In the genomic region with DNA sequence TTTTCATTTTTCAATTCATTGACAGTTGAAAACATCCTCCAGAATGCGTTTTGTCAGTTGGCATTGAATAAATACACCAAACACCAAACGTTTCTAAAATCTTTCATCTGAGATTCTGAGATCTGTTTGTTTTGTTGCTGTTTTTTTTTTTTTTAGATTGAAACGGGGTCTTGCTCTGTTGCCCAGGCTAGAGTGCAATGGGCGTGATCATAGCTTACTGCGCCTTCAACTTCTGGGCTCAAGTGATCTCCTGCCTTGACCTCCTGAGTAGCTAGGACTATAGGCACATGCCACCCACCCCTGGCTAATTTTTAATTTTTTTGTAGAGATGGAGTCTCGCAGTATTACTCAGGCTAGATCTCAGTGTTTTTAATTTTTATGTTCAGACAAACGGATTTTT, we compare ENCODE assay signal across 19 cellular contexts. TPM values are rescaled to one million over a fixed set of nuclear protein-coding genes. Genes with fewer than 3 reads are reported as not detected.
DNase-seq lines count a peak whose midpoint lies in the region; ATAC-seq and TF ChIP-seq lines count a peak whose summit lies in the region.
"Had no signal": no experiment of that assay in that cellular context is flagged by ENCODE, and none has a peak within 500 bp of the region (broad histone marks: within the 10 kb centered on the region; RNA-seq: fewer than 3 reads in every experiment).

No MANE protein-coding gene starts in this region.

- peaks cover 6% of the 10 kb centered on the region for H3K4me1 ChIP-seq in CD4-positive, CD25-positive, alpha-beta regulatory T cell (ENCODE audit: control insufficient read depth, insufficient read depth, low read length, poor library complexity, severe bottlenecking)
- peaks cover under 1% of the 10 kb centered on the region; the same call in 1 of the 2 replicates for H3K4me1 ChIP-seq in HEK293 (ENCODE audit: control insufficient read depth, insufficient read depth, low read length)
- peaks cover 27% of the 10 kb centered on the region for H3K4me1 ChIP-seq in vagina
- H3K4me1 ChIP-seq: A549, Caco-2 had no signal

- no peaks in the 10 kb centered on the region for H3K27me3 Mint-ChIP-seq in activated naive CD4-positive, alpha-beta T cell treated with anti-CD3 and anti-CD28 coated beads, Interleukin-2, amount 50 U/mL, for 24 hours
- no peaks in the 10 kb centered on the region for H3K27me3 Mint-ChIP-seq in CD4-positive, CD25-positive, alpha-beta regulatory T cell
- no peaks in the 10 kb centered on the region for H3K27me3 Mint-ChIP-seq in WTC11 (ENCODE audit: low read depth)
- H3K27me3 Mint-ChIP-seq: B cell had no signal

- peak overlapping the region; percentile 12 for H3K27ac Mint-ChIP-seq in activated naive CD4-positive, alpha-beta T cell treated with anti-CD3 and anti-CD28 coated beads, Interleukin-2, amount 50 U/mL, for 24 hours
- peak overlapping the region; percentile 47 to 66 (median 59) for H3K27ac Mint-ChIP-seq in CD4-positive, CD25-positive, alpha-beta regulatory T cell
- no peak overlapping the region for H3K27ac Mint-ChIP-seq in WTC11
- H3K27ac Mint-ChIP-seq: B cell; CD8-positive, alpha-beta T cell had no signal

- intact Hi-C loops in vagina (cut with DNase I), result no loop called here

- TF ChIP-seq POLR2A in vagina (IDR thresholded peaks at IDR 0.05), result no peak

- peaks cover 59% of the 10 kb centered on the region for H3K36me3 ChIP-seq in CD4-positive, CD25-positive, alpha-beta regulatory T cell (ENCODE audit: control insufficient read depth, insufficient read depth, low read length)
- H3K36me3 ChIP-seq in HEK293 (ENCODE audit: control insufficient read depth in 2 of 2, insufficient read depth in 1 of 2, low read length in 2 of 2), result peaks cover 44% of the 10 kb centered on the region in 2 experiments
- peaks cover 0 to 38% of the 10 kb centered on the region in 2 donors for H3K36me3 ChIP-seq in vagina

- no peaks in the 10 kb centered on the region for H3K27me3 ChIP-seq in CD4-positive, CD25-positive, alpha-beta regulatory T cell (ENCODE audit: control insufficient read depth, insufficient read depth, low read length)
- no peaks in the 10 kb centered on the region for H3K27me3 ChIP-seq in vagina
- H3K27me3 ChIP-seq: BLaER1 treated with 17β-estradiol and CSF1 and Interleukin-3, amounts not matched to agents 10 nM and 100 nM had no signal

- H3K36me3 Mint-ChIP-seq in activated naive CD4-positive, alpha-beta T cell treated with anti-CD3 and anti-CD28 coated beads, Interleukin-2, amount 50 U/mL, for 24 hours, result peaks cover 21% of the 10 kb centered on the region
- peaks cover 30% of the 10 kb centered on the region for H3K36me3 Mint-ChIP-seq in CD4-positive, CD25-positive, alpha-beta regulatory T cell
- H3K36me3 Mint-ChIP-seq in WTC11, result peaks cover 18% of the 10 kb centered on the region

- peaks cover 52% of the 10 kb centered on the region for H3K4me1 Mint-ChIP-seq in activated naive CD4-positive, alpha-beta T cell treated with anti-CD3 and anti-CD28 coated beads, Interleukin-2, amount 50 U/mL, for 24 hours
- peaks cover 14 to 48% (median 22%) of the 10 kb centered on the region in 4 donors for H3K4me1 Mint-ChIP-seq in CD4-positive, CD25-positive, alpha-beta regulatory T cell
- no peaks in the 10 kb centered on the region for H3K4me1 Mint-ChIP-seq in WTC11

- no peak overlapping the region for H3K27ac ChIP-seq in CD4-positive, CD25-positive, alpha-beta regulatory T cell (ENCODE audit: insufficient read depth, low read length, poor library complexity, severe bottlenecking)
- H3K27ac ChIP-seq in HEK293 (ENCODE audit: extremely low read depth, low read depth, low read length) (no peak overlapping the region), vagina (no peak overlapping the region)
- H3K27ac ChIP-seq: 22Rv1; A549; BLaER1 treated with 17β-estradiol and CSF1 and Interleukin-3, amounts not matched to agents 10 nM and 100 nM; C4-2B had no signal

- no peak overlapping the region for H3K4me3 ChIP-seq in CD4-positive, CD25-positive, alpha-beta regulatory T cell (ENCODE audit: low read depth, low read length)
- H3K4me3 ChIP-seq in HEK293 (ENCODE audit: low read depth, low read length), result no peak overlapping the region
- no peak overlapping the region for H3K4me3 ChIP-seq in vagina
- H3K4me3 ChIP-seq: A549; BLaER1 treated with 17β-estradiol and CSF1 and Interleukin-3, amounts not matched to agents 10 nM and 100 nM had no signal

- no peak for ATAC-seq in CD4-positive, CD25-positive, alpha-beta regulatory T cell (ENCODE audit: low read depth in 2 of 2)
- ATAC-seq in WTC11 (no peak), HG02970 (IDR thresholded peaks at IDR 0.05; ENCODE audit: low FRiP score, unreplicated experiment) (no peak)
- ATAC-seq: A549; CD8-positive, alpha-beta T cell had no signal

- H3K4me3 Mint-ChIP-seq in activated naive CD4-positive, alpha-beta T cell treated with anti-CD3 and anti-CD28 coated beads, Interleukin-2, amount 50 U/mL, for 24 hours, result no peak overlapping the region
- H3K4me3 Mint-ChIP-seq in CD4-positive, CD25-positive, alpha-beta regulatory T cell, result no peak overlapping the region
- H3K4me3 Mint-ChIP-seq in WTC11, result no peak overlapping the region
- H3K4me3 Mint-ChIP-seq: B cell; CD8-positive, alpha-beta T cell had no signal

- H3K9me3 ChIP-seq in CD4-positive, CD25-positive, alpha-beta regulatory T cell (ENCODE audit: control insufficient read depth in 2 of 2, low read length in 2 of 2), result no peaks in the 10 kb centered on the region
- H3K9me3 ChIP-seq in HEK293 (ENCODE audit: control insufficient read depth, insufficient read depth, low read depth, low read length), result no peaks in the 10 kb centered on the region
- no peaks in the 10 kb centered on the region for H3K9me3 ChIP-seq in vagina
- H3K9me3 ChIP-seq: A549; BLaER1 treated with 17β-estradiol and CSF1 and Interleukin-3, amounts not matched to agents 10 nM and 100 nM; Caco-2 had no signal

- POLR2A ChIA-PET in HEK293 (lab: Yijun Ruan, JAX), result no interaction called here
- POLR2A ChIA-PET in WTC11 (lab: Charles Lee), result interaction anchor here (0.6 kb wide), 1 partner anchor 593 kb away, joined by 5 read pairs; no protein-coding TSS in a partner anchor

- no peak for TF ChIP-seq CTCF in HEK293 (tag by site-specific recombination; IDR thresholded peaks at IDR 0.05)
- no peak for TF ChIP-seq CTCF in WTC11 (IDR thresholded peaks at IDR 0.05)
- no peak for TF ChIP-seq CTCF in vagina (IDR thresholded peaks at IDR 0.05)

- no peak for DNase-seq in activated naive CD4-positive, alpha-beta T cell (lab: John Stamatoyannopoulos, UW)
- DNase-seq in CD4-positive, CD25-positive, alpha-beta regulatory T cell, result no peak
- no peak for DNase-seq in WTC11 (ENCODE audit: low spot score)
- DNase-seq in vagina (ENCODE audit: extremely low spot score in 2 of 2), result no peak
- DNase-seq in HK-2 (ENCODE audit: unreplicated experiment), result no peak
- DNase-seq: AML-193; Caco-2; Calu3; CD8-positive, alpha-beta T cell; DMS79 treated with DMSO at 0.1 percent for 48 hours; GF-D8 had no signal

- CTCF ChIA-PET in HEK293 (lab: Yijun Ruan, JAX) (interaction anchor here (0.6 to 0.9 kb wide), 2 partner anchors 19 to 76 kb away, joined by 4 to 5 read pairs; no protein-coding TSS in a partner anchor), WTC11 (lab: Charles Lee) (no interaction called here)

- H3K9me3 Mint-ChIP-seq in activated naive CD4-positive, alpha-beta T cell treated with anti-CD3 and anti-CD28 coated beads, Interleukin-2, amount 50 U/mL, for 24 hours, result no peaks in the 10 kb centered on the region
- no peaks in the 10 kb centered on the region for H3K9me3 Mint-ChIP-seq in CD4-positive, CD25-positive, alpha-beta regulatory T cell
- H3K9me3 Mint-ChIP-seq in WTC11, result no peaks in the 10 kb centered on the region
- H3K9me3 Mint-ChIP-seq: CD8-positive, alpha-beta T cell had no signal

TF ChIP-seq in HEK293, 187 proteins besides CTCF, POLR2A, EP300 and RAD21:
- TF ChIP-seq ZNF121 (tag by site-specific recombination; IDR thresholded peaks at IDR 0.05) (peak; percentile 64), ZNF558 (tag by site-specific recombination; IDR thresholded peaks at IDR 0.05) (no peak), ZNF596 (tag by site-specific recombination; IDR thresholded peaks at IDR 0.05) (no peak)
- TF ChIP-seq, protein P1, sequence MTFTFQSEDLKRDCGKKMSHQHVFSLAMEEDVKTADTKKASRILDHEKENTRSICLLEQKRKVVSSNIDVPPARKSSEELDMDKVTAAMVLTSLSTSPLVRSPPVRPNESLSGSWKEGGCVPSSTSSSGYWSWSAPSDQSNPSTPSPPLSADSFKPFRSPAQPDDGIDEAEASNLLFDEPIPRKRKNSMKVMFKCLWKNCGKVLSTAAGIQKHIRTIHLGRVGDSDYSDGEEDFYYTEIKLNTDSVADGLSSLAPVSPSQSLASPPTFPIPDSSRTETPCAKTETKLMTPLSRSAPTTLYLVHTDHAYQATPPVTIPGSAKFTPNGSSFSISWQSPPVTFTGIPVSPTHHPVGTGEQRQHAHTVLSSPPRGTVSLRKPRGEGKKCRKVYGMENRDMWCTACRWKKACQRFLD (tag by site-specific recombination; IDR thresholded peaks at IDR 0.05), result no peak

TF ChIP-seq in WTC11, 78 proteins besides CTCF, POLR2A, EP300 and RAD21:
- TF ChIP-seq ZNF121 (CRISPR knock-in tag; IDR thresholded peaks at IDR 0.05) (peak; percentile 68; the same call in 1 of the 2 replicates), ZNF671 (CRISPR knock-in tag; IDR thresholded peaks at IDR 0.05) (no peak)

RNA-seq across cellular contexts. Expression of a gene that starts 30.7 kb away (rescaled TPM):
- total RNA-seq in CD4-positive, CD25-positive, alpha-beta regulatory T cell, result 27.8 TPM
- 1 to 10 TPM; 6.6 to 9.4 (median 6.8) TPM for polyA plus RNA-seq in CD4-positive, CD25-positive, alpha-beta regulatory T cell
- 13.9 to 15.9 TPM (median 15.3 TPM) in 3 replicates for total RNA-seq in WTC11 (2021)
- 23.8 TPM for total RNA-seq in vagina
